ENCODE assay signal across 9 cellular contexts in genomic region chr12:48979602-48980388, GRCh38. TPM values are rescaled to one million over a fixed set of nuclear protein-coding genes. Genes with fewer than 3 reads are reported as not detected.
A peak's percentile ranks its signal among the peaks of the same experiment; 100 is the strongest.
DNase-seq lines count a peak whose midpoint lies in the region; ATAC-seq, FAIRE-seq and TF ChIP-seq lines count a peak whose summit lies in the region.
"Had no signal": no experiment of that assay in that cellular context is flagged by ENCODE, and none has a peak within 500 bp of the region (broad histone marks: within the 10 kb centered on the region; RNA-seq: fewer than 3 reads in every experiment).

No MANE protein-coding gene starts in this region.

- DNase-seq in DND-41 = no peak
- DNase-seq in effector memory CD4-positive, alpha-beta T cell = peak; percentile 28 to 43 (median 32)
- peak in 3 of 6 donors; percentile 54 to 70 (median 62) for DNase-seq in pancreas
- DNase-seq in frontal cortex (ENCODE audit: low spot score in 2 of 2) = no peak
- DNase-seq in activated CD4-positive, CD25-positive, alpha-beta regulatory T cell (lab: John Stamatoyannopoulos, UW) = no peak
- no peak for DNase-seq in KBM-7

- H3K4me1 ChIP-seq in DND-41 (ENCODE audit: insufficient read depth, low read length) = peaks cover 9% of the 10 kb centered on the region
- H3K4me1 ChIP-seq in effector memory CD4-positive, alpha-beta T cell (ENCODE audit: control insufficient read depth, insufficient read depth, low read length, poor library complexity, severe bottlenecking) = peaks cover 43% of the 10 kb centered on the region
- H3K4me1 ChIP-seq in pancreas = peaks cover 12 to 25% (median 24%) of the 10 kb centered on the region in 3 donors

- H3K4me3 ChIP-seq in DND-41 (ENCODE audit: low read depth in 1 of 2, low read length in 2 of 2) (no peak overlapping the region), pancreas (peak overlapping the region in 3 of 4 donors; percentile 12 to 39 (median 31))
- H3K4me3 ChIP-seq in effector memory CD4-positive, alpha-beta T cell (ENCODE audit: insufficient read depth, low read depth, low read length, poor library complexity, severe bottlenecking) = peak overlapping the region; percentile 56
- H3K4me3 ChIP-seq: lung had no signal

- H3K9ac ChIP-seq in DND-41 (ENCODE audit: low read depth, low read length) = no peak overlapping the region

- H3K27me3 ChIP-seq in DND-41 (ENCODE audit: insufficient read depth, low read length, poor library complexity) (peaks cover 48% of the 10 kb centered on the region), pancreas (peaks cover 0 to 27% (median 3%) of the 10 kb centered on the region in 4 donors)
- H3K27me3 ChIP-seq in effector memory CD4-positive, alpha-beta T cell (replicated peaks; ENCODE audit: control insufficient read depth, insufficient read depth, low read length, poor library complexity, severe bottlenecking) = peaks cover 3% of the 10 kb centered on the region

- ATAC-seq in DND-41 (ENCODE audit: insufficient read depth, low read depth) = no peak
- peak; percentile 6; the same call in 2 of the 3 replicates for ATAC-seq in SK-N-SH treated with all-trans-retinoic acid at 6 μM for 48 hours
- peak; percentile 26 to 38 (median 34) for ATAC-seq in pancreas
- ATAC-seq in HG03460 (IDR thresholded peaks at IDR 0.05; ENCODE audit: unreplicated experiment) = no peak

- intact Hi-C loops in pancreas (cut with DNase I) = no loop called here

- TF ChIP-seq CTCF in DND-41 (IDR thresholded peaks at IDR 0.05; ENCODE audit: borderline replicate concordance, extremely low read depth, low read length, poor library complexity, severe bottlenecking) = no peak
- TF ChIP-seq CTCF in pancreas (IDR thresholded peaks at IDR 0.05) = no peak

- H3K79me2 ChIP-seq in DND-41 (ENCODE audit: insufficient read depth, low read length) = no peaks in the 10 kb centered on the region

- H2AFZ ChIP-seq in DND-41 (ENCODE audit: low read depth, low read length) = no peak overlapping the region

- H3K36me3 ChIP-seq in DND-41 (ENCODE audit: insufficient read depth, low read length) (no peaks in the 10 kb centered on the region), pancreas (no peaks in the 10 kb centered on the region)
- H3K36me3 ChIP-seq in effector memory CD4-positive, alpha-beta T cell (ENCODE audit: control insufficient read depth, insufficient read depth, low read length) = no peaks in the 10 kb centered on the region

- WGBS in pancreas, 2 donors = 2% methylated on average over 51 to 55 of the region's 55 CpGs

- H3K27ac ChIP-seq in DND-41 (ENCODE audit: low read length) = no peak overlapping the region
- peak overlapping the region; percentile 33 for H3K27ac ChIP-seq in effector memory CD4-positive, alpha-beta T cell (ENCODE audit: insufficient read depth, low read length, poor library complexity, severe bottlenecking)
- no peak overlapping the region for H3K27ac ChIP-seq in pancreas

- H4K20me1 ChIP-seq in DND-41 (ENCODE audit: insufficient read depth, low read length) = no peaks in the 10 kb centered on the region

- FAIRE-seq in pancreas (lab: Jason Lieb, UNC) (no peak), frontal cortex (lab: Jason Lieb, UNC) (no peak)

- H3K9me3 ChIP-seq in DND-41 (ENCODE audit: insufficient read depth, low read length, severe bottlenecking) (no peaks in the 10 kb centered on the region), pancreas (no peaks in the 10 kb centered on the region)
- H3K9me3 ChIP-seq in effector memory CD4-positive, alpha-beta T cell (ENCODE audit: control insufficient read depth, low read length) = no peaks in the 10 kb centered on the region

- H3K4me2 ChIP-seq in DND-41 (ENCODE audit: insufficient read depth, low read length) = peak overlapping the region; percentile 24

- in situ Hi-C loops in KBM-7 (cut with MboI; ENCODE audit: low pct_unique_long_range_greater_than_20kb, low sequenced_read_pairs) = no loop called here

TF ChIP-seq in SK-N-SH treated with all-trans-retinoic acid at 6 μM for 48 hours, 23 proteins besides CTCF, POLR2A, EP300 and RAD21:
- TF ChIP-seq GLIS3 (CRISPR knock-in tag; IDR thresholded peaks at IDR 0.05) (no peak), ZNF70 (CRISPR knock-in tag; IDR thresholded peaks at IDR 0.05) (no peak), RARB (CRISPR knock-in tag; IDR thresholded peaks at IDR 0.05) (no peak), SNAI2 (CRISPR knock-in tag; IDR thresholded peaks at IDR 0.05) (no peak)
TF ChIP-seq in SK-N-SH treated with all-trans-retinoic acid at 6 μM for 48 hours: peak in this region for 0.

RNA-seq across cellular contexts. Expression of gene WNT1, which starts 1.7 kb away (rescaled TPM):
- total RNA-seq in pancreas (not detected), frontal cortex (not detected)
- polyA plus RNA-seq in pancreas = not detected

RNA-seq across cellular contexts. Expression of gene WNT10B, which starts 8.3 kb away (rescaled TPM):
- total RNA-seq in pancreas (under 1 TPM in 5 of 6 donors, not detected in 1; 0.08 to 0.31 (median 0.12) TPM), frontal cortex (3.7 TPM)
- under 1 TPM; 0.34 to 0.59 TPM for polyA plus RNA-seq in pancreas

RNA-seq across cellular contexts. Expression of gene DDN, which starts 19.4 kb away (rescaled TPM):
- total RNA-seq in pancreas (under 1 TPM in 3 of 6 donors, not detected in 3; 0.03 to 0.09 (median 0.06) TPM), frontal cortex (14.7 TPM)
- under 1 TPM; 0.04 to 0.12 TPM for polyA plus RNA-seq in pancreas

RNA-seq across cellular contexts. Expression of gene ARF3, which starts 22.5 kb away (rescaled TPM):
- total RNA-seq in pancreas = 10 to 100 TPM; 45.1 to 96.0 (median 61.7) TPM
- polyA plus RNA-seq in pancreas = 10 to 100 TPM; 29.5 to 42.1 TPM
- 67.7 TPM for total RNA-seq in frontal cortex

RNA-seq across cellular contexts. Expression of gene PRKAG1, which starts 38.8 kb away (rescaled TPM):
- total RNA-seq in pancreas (10 to 100 TPM; 18.2 to 29.8 (median 24.1) TPM), frontal cortex (29.3 TPM)
- polyA plus RNA-seq in pancreas = 10 to 100 TPM; 27.7 to 33.4 TPM

Comparison
In these comparisons a context has a peak if more than half of its experiments do, and no peak if none do; other contexts are left out.
1. ATAC-seq: peak in SK-N-SH treated with all-trans-retinoic acid at 6 μM for 48 hours (single experiment) and pancreas (4 of 4); none in DND-41 (single experiment) and HG03460 (single experiment).
2. DNase-seq: peak in effector memory CD4-positive, alpha-beta T cell (3 of 3); none in DND-41 (single experiment), frontal cortex (0 of 2), activated CD4-positive, CD25-positive, alpha-beta regulatory T cell (0 of 4) and KBM-7 (single experiment).
3. H3K4me3 ChIP-seq: peak in effector memory CD4-positive, alpha-beta T cell (single experiment) and pancreas (3 of 4); none in DND-41 (0 of 2).
4. RNA of gene DDN, which starts 19.4 kb away (total RNA-seq): 14.7 TPM in frontal cortex (single experiment); 0.03 to 0.09 TPM in pancreas; every median in the first group is over 10 times any median in the second.